ENCODE assay signal across 8 cellular contexts in the genomic region with DNA sequence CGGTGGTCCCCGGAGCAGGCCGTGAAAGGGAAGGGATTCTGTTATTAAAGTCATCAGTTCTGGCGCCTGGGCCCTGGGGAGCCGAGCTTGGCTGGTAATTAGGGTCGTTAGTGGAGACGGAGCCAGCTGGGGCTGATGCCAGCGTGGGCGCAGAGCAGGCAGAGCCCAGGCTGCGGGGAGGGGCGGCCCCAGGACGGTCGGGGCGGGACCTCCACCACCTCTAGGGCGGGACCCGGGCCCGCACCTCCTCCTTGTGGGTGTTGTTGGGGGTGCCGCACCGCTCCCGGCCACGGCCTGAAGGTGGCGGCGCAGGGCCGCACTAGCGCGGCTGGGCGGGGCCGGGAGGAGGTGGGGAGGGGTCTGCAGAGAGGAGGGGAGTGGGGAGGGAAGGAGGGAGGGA.
A peak's percentile ranks its signal among the peaks of the same experiment; 100 is the strongest.
DNase-seq lines count a peak whose midpoint lies in the region; ATAC-seq and TF ChIP-seq lines count a peak whose summit lies in the region.

No MANE protein-coding gene starts in this region.

- no peak overlapping the region for H3K27ac ChIP-seq in heart left ventricle
- no peak overlapping the region for H3K27ac ChIP-seq in iPS-20b (ENCODE audit: low read length)

- peaks cover 39% of the 10 kb centered on the region for H3K4me1 Mint-ChIP-seq in activated T-helper 1 cell treated with anti-CD3 and anti-CD28 coated beads, Interleukin-12 subunit alpha, Interleukin-12 subunit beta, Interleukin-2, Interleukin-4 antibody, amounts not matched to agents 30 ng/mL and 10 ng/mL and 1 ng/mL, durations not matched to agents 14 hours and 24 hours and 36 hours (ENCODE audit: low read depth)

- H3K36me3 ChIP-seq in heart left ventricle (no peaks in the 10 kb centered on the region), iPS-20b (ENCODE audit: insufficient read depth, low read depth, low read length) (no peaks in the 10 kb centered on the region)

- H3K27ac Mint-ChIP-seq in activated T-helper 1 cell treated with anti-CD3 and anti-CD28 coated beads, Interleukin-12 subunit alpha, Interleukin-12 subunit beta, Interleukin-2, Interleukin-4 antibody, amounts not matched to agents 30 ng/mL and 10 ng/mL and 1 ng/mL, durations not matched to agents 14 hours and 24 hours and 36 hours: peak overlapping the region; percentile 19

- intact Hi-C loops in heart left ventricle (cut with DNase I): loop anchor here in 3 of 10 donors (10.0 kb wide), 3 partner anchors 378 to 472 kb away; a partner anchor contains a TSS
- intact Hi-C loops in Right ventricle myocardium superior (cut with DNase I): no loop called here
- intact Hi-C loops in activated T-helper 1 cell treated with anti-CD3 and anti-CD28 coated beads, Interleukin-12 subunit alpha, Interleukin-12 subunit beta, Interleukin-2, Interleukin-4 antibody, amounts not matched to agents 30 ng/mL and 10 ng/mL and 1 ng/mL, durations not matched to agents 14 hours and 24 hours and 36 hours (cut with micrococcal nuclease): loop anchor here (1.0 to 10.0 kb wide), 4 partner anchors 19 to 1008 kb away; no protein-coding TSS in a partner anchor

- no peaks in the 10 kb centered on the region for H3K9me3 ChIP-seq in heart left ventricle
- H3K9me3 ChIP-seq in iPS-20b (ENCODE audit: insufficient read depth, low read depth, low read length): no peaks in the 10 kb centered on the region

- H3K27me3 ChIP-seq in heart left ventricle (peaks cover 0 to 27% (median 19%) of the 10 kb centered on the region in 9 donors), iPS-20b (ENCODE audit: insufficient read depth, low read length) (no peaks in the 10 kb centered on the region; the same call in 1 of the 2 replicates)

- no peak for TF ChIP-seq POLR2A in heart left ventricle (IDR thresholded peaks at IDR 0.05)

- H3K4me3 Mint-ChIP-seq in activated T-helper 1 cell treated with anti-CD3 and anti-CD28 coated beads, Interleukin-12 subunit alpha, Interleukin-12 subunit beta, Interleukin-2, Interleukin-4 antibody, amounts not matched to agents 30 ng/mL and 10 ng/mL and 1 ng/mL, durations not matched to agents 14 hours and 24 hours and 36 hours: no peak overlapping the region

- peaks cover 11% of the 10 kb centered on the region for H3K27me3 Mint-ChIP-seq in activated T-helper 1 cell treated with anti-CD3 and anti-CD28 coated beads, Interleukin-12 subunit alpha, Interleukin-12 subunit beta, Interleukin-2, Interleukin-4 antibody, amounts not matched to agents 30 ng/mL and 10 ng/mL and 1 ng/mL, durations not matched to agents 14 hours and 24 hours and 36 hours (ENCODE audit: insufficient read depth)

- peak in 2 of 12 donors; percentile 21 to 27 for TF ChIP-seq CTCF in heart left ventricle (IDR thresholded peaks at IDR 0.05)

- no peaks in the 10 kb centered on the region for H3K36me3 Mint-ChIP-seq in activated T-helper 1 cell treated with anti-CD3 and anti-CD28 coated beads, Interleukin-12 subunit alpha, Interleukin-12 subunit beta, Interleukin-2, Interleukin-4 antibody, amounts not matched to agents 30 ng/mL and 10 ng/mL and 1 ng/mL, durations not matched to agents 14 hours and 24 hours and 36 hours (ENCODE audit: low read depth)

- ATAC-seq in heart left ventricle (peak in 3 of 4 donors; percentile 23 to 38 (median 33)), Right ventricle myocardium superior (ENCODE audit: poor library complexity) (no peak), HG03135 (IDR thresholded peaks at IDR 0.05; ENCODE audit: unreplicated experiment) (no peak), GM21717 (IDR thresholded peaks at IDR 0.05; ENCODE audit: unreplicated experiment) (no peak)

- DNase-seq in heart left ventricle: no peak
- DNase-seq in Right ventricle myocardium superior: no peak
- DNase-seq in NCI-H1417 treated with DMSO at 0.1 percent for 48 hours (lab: John Stamatoyannopoulos, UW): peak; percentile 82
- peak; percentile 69 for DNase-seq in activated T-helper 1 cell treated with anti-CD3 and anti-CD28 coated beads, Interleukin-12 subunit alpha, Interleukin-12 subunit beta, Interleukin-2, Interleukin-4 antibody, amounts not matched to agents 30 ng/mL and 10 ng/mL and 1 ng/mL, durations not matched to agents 14 hours and 24 hours and 36 hours (ENCODE audit: low spot score)
- DNase-seq in NCI-H1048 (lab: John Stamatoyannopoulos, UW): no peak

- no peak overlapping the region for H3K9ac ChIP-seq in iPS-20b (ENCODE audit: low read depth, low read length)

- 3 to 4% (median 3%) methylated on average over 13 to 28 of the region's 28 CpGs; no CpG with 5 or more reads in 1 of the 4 donors for WGBS in heart left ventricle, 4 donors

- peaks cover 0 to 30% (median 0%) of the 10 kb centered on the region in 12 donors for H3K4me1 ChIP-seq in heart left ventricle
- H3K4me1 ChIP-seq in iPS-20b (ENCODE audit: insufficient read depth, low read length): peaks cover 6% of the 10 kb centered on the region; the same call in 1 of the 2 replicates

- H3K9me3 Mint-ChIP-seq in activated T-helper 1 cell treated with anti-CD3 and anti-CD28 coated beads, Interleukin-12 subunit alpha, Interleukin-12 subunit beta, Interleukin-2, Interleukin-4 antibody, amounts not matched to agents 30 ng/mL and 10 ng/mL and 1 ng/mL, durations not matched to agents 14 hours and 24 hours and 36 hours: no peaks in the 10 kb centered on the region

- H3K4me3 ChIP-seq in heart left ventricle: no peak overlapping the region
- H3K4me3 ChIP-seq in iPS-20b (ENCODE audit: low read length): peak overlapping the region; percentile 61; the same call in 1 of the 2 replicates

Comparison
In these comparisons a context has a peak if more than half of its experiments do, and no peak if none do; other contexts are left out.
1. ATAC-seq: peak in heart left ventricle (3 of 4); none in Right ventricle myocardium superior (single experiment), HG03135 (single experiment) and GM21717 (single experiment).
2. DNase-seq: peak in NCI-H1417 treated with DMSO at 0.1 percent for 48 hours (single experiment) and activated T-helper 1 cell treated with anti-CD3 and anti-CD28 coated beads, Interleukin-12 subunit alpha, Interleukin-12 subunit beta, Interleukin-2, Interleukin-4 antibody, amounts not matched to agents 30 ng/mL and 10 ng/mL and 1 ng/mL, durations not matched to agents 14 hours and 24 hours and 36 hours (single experiment); none in heart left ventricle (0 of 5), Right ventricle myocardium superior (single experiment) and NCI-H1048 (single experiment).